In genomic region chr11:26950260-26950719, GRCh38 we compare ENCODE assay signal across 20 cellular contexts. TPM values are rescaled to one million over a fixed set of nuclear protein-coding genes. Genes with fewer than 3 reads are reported as not detected.
DNase-seq lines count a peak whose midpoint lies in the region; ATAC-seq and TF ChIP-seq lines count a peak whose summit lies in the region.
"Had no signal": no experiment of that assay in that cellular context is flagged by ENCODE, and none has a peak within 500 bp of the region (broad histone marks: within the 10 kb centered on the region; RNA-seq: fewer than 3 reads in every experiment).

No MANE protein-coding gene starts in this region.

- H3K9me3 ChIP-seq in mammary epithelial cell (replicated peaks; ENCODE audit: insufficient read depth, low read length) (no peaks in the 10 kb centered on the region), right lobe of liver (no peaks in the 10 kb centered on the region)
- H3K9me3 ChIP-seq: esophagus muscularis mucosa had no signal

- no peak overlapping the region for H2AFZ ChIP-seq in ACC112 (ENCODE audit: low read length, unreplicated experiment)
- H2AFZ ChIP-seq in GM23338 = no peak overlapping the region
- H2AFZ ChIP-seq in mammary epithelial cell (ENCODE audit: low read depth, low read length) = no peak overlapping the region

- H3K9me3 Mint-ChIP-seq in GM23338 = no peaks in the 10 kb centered on the region
- H3K9me3 Mint-ChIP-seq: activated CD4-positive, alpha-beta T cell treated with anti-CD3 and anti-CD28 coated beads, Interleukin-2, amount 10 ng/mL, durations not matched to agents 24 days and 14 days; mesothelial cell of epicardium had no signal

- intact Hi-C loops in mammary epithelial cell (cut with micrococcal nuclease) = no loop called here
- intact Hi-C loops in right lobe of liver (cut with DNase I) = no loop called here

- H4K20me1 ChIP-seq in GM23338 (replicated peaks; ENCODE audit: insufficient read depth) (no peaks in the 10 kb centered on the region), mammary epithelial cell (ENCODE audit: insufficient read depth, low read length) (no peaks in the 10 kb centered on the region)

- in situ Hi-C loops in mammary epithelial cell (cut with MboI; ENCODE audit: low sequenced_read_pairs in 2 of 2) = no loop called here

- 0 out of 2 replicates have a peak overlapping the region, but pooled peaks have one; percentile 28 for H3K27ac Mint-ChIP-seq in GM23338
- H3K27ac Mint-ChIP-seq: activated CD4-positive, alpha-beta T cell treated with anti-CD3 and anti-CD28 coated beads, Interleukin-2, amount 10 ng/mL, durations not matched to agents 24 days and 14 days; activated naive CD8-positive, alpha-beta T cell treated with anti-CD3 and anti-CD28 coated beads, Interleukin-2, amount 50 U/mL, for 24 hours; dendritic cell treated with granulocyte-macrophage colony-stimulating factor and Interleukin-4, amounts not matched to agents 40 ng/mL and 50 ng/mL, for 4 days; mesothelial cell of epicardium; T-helper 1 cell treated with Interleukin-12 subunit alpha and Interleukin-12 subunit beta and Interleukin-4 antibody, amounts not matched to agents 30 μg/mL and 1 μg/mL, for 36 hours had no signal

- CTCF ChIA-PET in mammary epithelial cell (lab: Charles Lee; ENCODE audit: low non-redundant PET) = no interaction called here

- no peaks in the 10 kb centered on the region for H3F3A ChIP-seq in GM23338 (replicated peaks; ENCODE audit: low read depth)

- H3K36me3 ChIP-seq in ACC112 (ENCODE audit: insufficient read depth, low read length) (no peaks in the 10 kb centered on the region), GM23338 (ENCODE audit: insufficient read depth) (no peaks in the 10 kb centered on the region), mammary epithelial cell (ENCODE audit: insufficient read depth, low read length) (no peaks in the 10 kb centered on the region), right lobe of liver (no peaks in the 10 kb centered on the region)
- H3K36me3 ChIP-seq: esophagus muscularis mucosa had no signal

- H3K27me3 Mint-ChIP-seq in GM23338 (ENCODE audit: insufficient read depth, low read depth, poor library complexity) = no peaks in the 10 kb centered on the region
- H3K27me3 Mint-ChIP-seq: activated CD4-positive, alpha-beta T cell treated with anti-CD3 and anti-CD28 coated beads, Interleukin-2, amount 10 ng/mL, durations not matched to agents 24 days and 14 days; activated naive CD8-positive, alpha-beta T cell treated with anti-CD3 and anti-CD28 coated beads, Interleukin-2, amount 50 U/mL, for 24 hours; dendritic cell treated with granulocyte-macrophage colony-stimulating factor and Interleukin-4, amounts not matched to agents 40 ng/mL and 50 ng/mL, for 4 days had no signal

- no peaks in the 10 kb centered on the region for H3K79me2 ChIP-seq in ACC112 (ENCODE audit: control insufficient read depth, insufficient read depth, low read length, unreplicated experiment)
- no peaks in the 10 kb centered on the region for H3K79me2 ChIP-seq in GM23338 (replicated peaks; ENCODE audit: insufficient read depth)
- H3K79me2 ChIP-seq in mammary epithelial cell (ENCODE audit: insufficient read depth, low read length) = no peaks in the 10 kb centered on the region

- H3K9me2 ChIP-seq in GM23338 (ENCODE audit: insufficient read depth) = no peaks in the 10 kb centered on the region; the same call in 1 of the 2 replicates

- WGBS in mammary epithelial cell (ENCODE audit: low coverage, missing lambda C conversion rate) = 92% methylated on average over 5 of the region's 5 CpGs
- 30% methylated on average over 3 of the region's 5 CpGs for WGBS in right lobe of liver (ENCODE audit: insufficient coverage, low coverage, low lambda C conversion rate, missing lambda C conversion rate)

- H3K36me3 Mint-ChIP-seq in GM23338 (ENCODE audit: low read depth) = no peaks in the 10 kb centered on the region
- H3K36me3 Mint-ChIP-seq: mesothelial cell of epicardium had no signal

- H3K4me1 ChIP-seq in ACC112 (ENCODE audit: control insufficient read depth, insufficient read depth, low read length, unreplicated experiment) (peaks cover 63% of the 10 kb centered on the region), GM23338 (ENCODE audit: insufficient read depth) (peaks cover 24% of the 10 kb centered on the region; the same call in 1 of the 2 replicates), mammary epithelial cell (ENCODE audit: insufficient read depth, low read length) (peaks cover 38% of the 10 kb centered on the region), right lobe of liver (peaks cover 0 to 35% (median 11%) of the 10 kb centered on the region in 4 donors)

- BruUV-seq in mammary epithelial cell (replicated peaks; lab: Mats Ljungman, UMichigan) = no TSS peak

- no peak for TF ChIP-seq POLR2A in right lobe of liver (IDR thresholded peaks at IDR 0.05)

- peaks cover 15% of the 10 kb centered on the region for H3K4me1 Mint-ChIP-seq in GM23338
- H3K4me1 Mint-ChIP-seq: activated CD4-positive, alpha-beta T cell treated with anti-CD3 and anti-CD28 coated beads, Interleukin-2, amount 10 ng/mL, durations not matched to agents 24 days and 14 days; activated naive CD8-positive, alpha-beta T cell treated with anti-CD3 and anti-CD28 coated beads, Interleukin-2, amount 50 U/mL, for 24 hours had no signal

- no peak overlapping the region for H3K4me3 Mint-ChIP-seq in GM23338
- H3K4me3 Mint-ChIP-seq: activated CD4-positive, alpha-beta T cell treated with anti-CD3 and anti-CD28 coated beads, Interleukin-2, amount 10 ng/mL, durations not matched to agents 24 days and 14 days; activated naive CD8-positive, alpha-beta T cell treated with anti-CD3 and anti-CD28 coated beads, Interleukin-2, amount 50 U/mL, for 24 hours; dendritic cell treated with granulocyte-macrophage colony-stimulating factor and Interleukin-4, amounts not matched to agents 40 ng/mL and 50 ng/mL, for 4 days; mesothelial cell of epicardium; T-helper 1 cell treated with Interleukin-12 subunit alpha and Interleukin-12 subunit beta and Interleukin-4 antibody, amounts not matched to agents 30 μg/mL and 1 μg/mL, for 36 hours had no signal

- no peak for DNase-seq in GM23338 (ENCODE audit: low spot score)
- peak; percentile 57 for DNase-seq in mammary epithelial cell
- peak; percentile 43 to 69 (median 68) for DNase-seq in right lobe of liver
- DNase-seq in NCI-H524 treated with DMSO at 0.1 percent for 48 hours (lab: John Stamatoyannopoulos, UW) = no peak
- DNase-seq in globus pallidus (ENCODE audit: low spot score) = no peak
- DNase-seq: ACHN; activated CD4-positive, alpha-beta T cell treated with anti-CD3 and anti-CD28 coated beads, Interleukin-2, amount 10 ng/mL, durations not matched to agents 24 days and 14 days; activated naive CD8-positive, alpha-beta T cell treated with anti-CD3 and anti-CD28 coated beads, Interleukin-2, amount 50 U/mL, for 24 hours; activated T-cell treated with anti-CD3 and anti-CD28 coated beads, Interleukin-2, amount 50 U/mL, for 48 hours; DMS 273 treated with DMSO at 0.1 percent for 48 hours; NCI-H1436; NCI-H510A; stimulated activated CD4-positive, alpha-beta T cell treated with anti-CD3 and anti-CD28 coated beads, Interleukin-12 subunit alpha, Interleukin-12 subunit beta, amount 100 ng/mL, for 4 hours had no signal

- dilution Hi-C loops in mammary epithelial cell (cut with HindIII; ENCODE audit: low sequenced_read_pairs) = no loop called here

- H3K4me3 ChIP-seq in ACC112 (ENCODE audit: low read depth, low read length) (no peak overlapping the region), GM23338 (no peak overlapping the region), mammary epithelial cell (replicated peaks in 1 of 3; ENCODE audit: insufficient read depth in 1 of 3, low read depth in 2 of 3, low read length in 3 of 3) (no peak overlapping the region), right lobe of liver (no peak overlapping the region)
- H3K4me3 ChIP-seq: esophagus muscularis mucosa had no signal

- H3K4me2 ChIP-seq in GM23338 = no peak overlapping the region
- H3K4me2 ChIP-seq in mammary epithelial cell (ENCODE audit: insufficient read depth, low read depth, low read length) = no peak overlapping the region

- TF ChIP-seq CTCF in GM23338 (conservative IDR thresholded peaks at IDR 0.05; ENCODE audit: low read depth in 2 of 2) (no peak), mammary epithelial cell (conservative IDR thresholded peaks at IDR 0.05 in 1 of 2, IDR thresholded peaks at IDR 0.05 in 1 of 2; ENCODE audit: extremely low read depth in 1 of 2, insufficient read depth in 1 of 2, low read depth in 1 of 2, low read length in 2 of 2) (no peak), right lobe of liver (IDR thresholded peaks at IDR 0.05) (peak in 1 of 4 donors; percentile 25)

- H3K9ac ChIP-seq in mammary epithelial cell (ENCODE audit: insufficient read depth, low read length) = no peak overlapping the region

- H3K27ac ChIP-seq in ACC112 (ENCODE audit: low read depth, low read length) = peak overlapping the region; percentile 99
- H3K27ac ChIP-seq in GM23338 (ENCODE audit: low read depth) = no peak overlapping the region
- no peak overlapping the region for H3K27ac ChIP-seq in mammary epithelial cell (ENCODE audit: insufficient read depth, low read depth, low read length)
- peak overlapping the region in 2 of 3 donors; percentile 42 to 46 for H3K27ac ChIP-seq in right lobe of liver
- H3K27ac ChIP-seq: esophagus muscularis mucosa had no signal

- no peak for ATAC-seq in GM23338
- peak; percentile 88 to 94 (median 91) for ATAC-seq in right lobe of liver
- no peak for ATAC-seq in GM19455 (IDR thresholded peaks at IDR 0.05; ENCODE audit: unreplicated experiment)
- no peak for ATAC-seq in HG03135 (IDR thresholded peaks at IDR 0.05; ENCODE audit: unreplicated experiment)
- ATAC-seq: activated naive CD8-positive, alpha-beta T cell treated with anti-CD3 and anti-CD28 coated beads, Interleukin-2, amount 50 U/mL, for 24 hours had no signal

- no peaks in the 10 kb centered on the region for H3K27me3 ChIP-seq in ACC112 (ENCODE audit: insufficient read depth, low read length)
- H3K27me3 ChIP-seq in GM23338 (ENCODE audit: insufficient read depth) = no peaks in the 10 kb centered on the region
- no peaks in the 10 kb centered on the region for H3K27me3 ChIP-seq in mammary epithelial cell (ENCODE audit: insufficient read depth, low read length)
- no peaks in the 10 kb centered on the region for H3K27me3 ChIP-seq in right lobe of liver
- H3K27me3 ChIP-seq: esophagus muscularis mucosa had no signal

TF ChIP-seq in GM23338, 12 proteins besides CTCF, POLR2A, EP300 and RAD21 (continues in another document):
- TF ChIP-seq EZH2phosphoT487 (IDR thresholded peaks at IDR 0.05; ENCODE audit: unreplicated experiment) = no peak

RNA-seq across cellular contexts. Expression of gene FIBIN, which starts 43.6 kb away (rescaled TPM):
- 0.66 TPM in 1 of 2 replicates, not detected in the other for total RNA-seq in GM23338 (2014; rRNA removed; shearing (Covaris generic))
- 0.21 and 0.33 TPM in 2 replicates for polyA plus RNA-seq in GM23338 (2016; fragmentation: Nextera tagmentation; extraction: Ambion mirVana)
- total RNA-seq in mammary epithelial cell = 10 to 100 TPM in 1 of 2 donors, 1 to 10 TPM in 1; 3.4 to 18.0 TPM
- 0.77 TPM for polyA plus RNA-seq in mammary epithelial cell
- polyA minus RNA-seq in mammary epithelial cell = not detected
- total RNA-seq in right lobe of liver = 1 to 10 TPM in 3 of 6 experiments, under 1 TPM in 3; 0.87 to 1.6 (median 1.1) TPM
- total RNA-seq: activated CD4-positive, alpha-beta T cell treated with anti-CD3 and anti-CD28 coated beads, Interleukin-2, amount 10 ng/mL, durations not matched to agents 24 days and 14 days had no signal

Comparison
In these comparisons a context has a peak if more than half of its experiments do, and no peak if none do; other contexts are left out.
1. H3K27ac ChIP-seq: peak in ACC112 (single experiment) and right lobe of liver (2 of 3); none in GM23338 (single experiment) and mammary epithelial cell (single experiment).
2. ATAC-seq: peak in right lobe of liver (4 of 4); none in GM23338 (single experiment), GM19455 (single experiment) and HG03135 (single experiment).
3. DNase-seq: peak in mammary epithelial cell (single experiment) and right lobe of liver (3 of 3); none in GM23338 (single experiment), NCI-H524 treated with DMSO at 0.1 percent for 48 hours (single experiment) and globus pallidus (single experiment).